ENCODE assay signal across 26 cellular contexts in the genomic region with DNA sequence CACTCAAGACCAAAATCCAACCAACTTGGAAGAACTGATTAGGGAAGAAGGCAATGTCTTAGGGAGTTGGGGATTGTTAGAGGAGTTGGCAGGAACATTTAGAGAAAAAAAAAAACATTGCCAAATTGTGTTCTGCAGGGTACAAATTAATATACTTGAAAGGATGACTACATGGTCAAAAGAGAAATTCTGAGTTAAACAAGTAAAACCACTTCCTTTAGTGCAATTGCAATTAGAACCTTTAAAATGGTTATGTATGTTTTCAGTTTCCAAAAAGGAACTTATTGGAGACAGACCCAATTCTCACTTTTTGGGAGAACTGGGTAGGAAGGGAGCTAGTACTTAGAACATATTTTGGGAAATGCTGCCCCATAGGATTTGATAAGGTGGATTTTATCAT.
"Had no signal": no experiment of that assay in that cellular context is flagged by ENCODE, and none has a peak within 500 bp of the region (broad histone marks: within the 10 kb centered on the region; RNA-seq: fewer than 3 reads in every experiment).

No MANE protein-coding gene starts in this region.

- FAIRE-seq: endometrium, TTC549 had no signal

- DNase-seq: activated CD4-positive, alpha-beta T cell treated with anti-CD3 and anti-CD28 coated beads, Interleukin-2, amount 50 U/mL, for 1 hour; activated CD4-positive, CD25-positive, alpha-beta regulatory T cell treated with anti-CD3 and anti-CD28 coated beads, Interleukin-2, amount 50 U/mL, for 72 hours; activated CD8-positive, alpha-beta T cell treated with anti-CD3 and anti-CD28 coated beads, Interleukin-2, amount 10 ng/mL, durations not matched to agents 7 days and 5 days; activated gamma-delta T cell; activated naive CD4-positive, alpha-beta T cell treated with anti-CD3 and anti-CD28 coated beads, Interleukin-2, amount 50 U/mL, for 16 hours; activated naive CD8-positive, alpha-beta T cell treated with anti-CD3 and anti-CD28 coated beads, Interleukin-2, amount 50 U/mL, for 24 hours; anterior cingulate cortex; body of pancreas; cortex of kidney; foreskin fibroblast; immature natural killer cell; left lung; naive thymus-derived CD4-positive, alpha-beta T cell; ovary; psoas muscle; spleen; stimulated activated CD4-positive, alpha-beta T cell treated with anti-CD3 and anti-CD28 coated beads, Interleukin-4, amount 100 ng/mL, for 1 hour; stimulated activated naive CD8-positive, alpha-beta T cell treated with anti-CD3 and anti-CD28 coated beads, Interleukin-15, Interleukin-2, amounts not matched to agents 100 U/mL and 50 U/mL, for 24 hours; WERI-Rb-1 had no signal

- H3K27ac Mint-ChIP-seq: activated CD8-positive, alpha-beta T cell treated with anti-CD3 and anti-CD28 coated beads, Interleukin-2, amount 10 ng/mL, durations not matched to agents 7 days and 5 days; activated naive CD8-positive, alpha-beta T cell treated with anti-CD3 and anti-CD28 coated beads, Interleukin-2, amount 50 U/mL, for 24 hours; activated T-helper 1 cell treated with anti-CD3 and anti-CD28 coated beads, Interleukin-12 subunit alpha, Interleukin-12 subunit beta, Interleukin-2, Interleukin-4 antibody, amounts not matched to agents 30 ng/mL and 10 ng/mL and 1 ng/mL, durations not matched to agents 14 hours and 24 hours and 36 hours; immature natural killer cell had no signal

- H3K4me3 Mint-ChIP-seq: activated CD8-positive, alpha-beta T cell treated with anti-CD3 and anti-CD28 coated beads, Interleukin-2, amount 10 ng/mL, durations not matched to agents 7 days and 5 days; activated naive CD8-positive, alpha-beta T cell treated with anti-CD3 and anti-CD28 coated beads, Interleukin-2, amount 50 U/mL, for 24 hours; activated T-helper 1 cell treated with anti-CD3 and anti-CD28 coated beads, Interleukin-12 subunit alpha, Interleukin-12 subunit beta, Interleukin-2, Interleukin-4 antibody, amounts not matched to agents 30 ng/mL and 10 ng/mL and 1 ng/mL, durations not matched to agents 14 hours and 24 hours and 36 hours; immature natural killer cell; naive thymus-derived CD4-positive, alpha-beta T cell had no signal

- H3K4me3 ChIP-seq: body of pancreas, cardiac muscle cell, hepatocyte, left lung, lung, ovary, psoas muscle, right atrium auricular region, spleen had no signal

- ATAC-seq: activated CD8-positive, alpha-beta T cell treated with anti-CD3 and anti-CD28 coated beads, Interleukin-2, amount 10 ng/mL, durations not matched to agents 7 days and 5 days; activated naive CD8-positive, alpha-beta T cell treated with anti-CD3 and anti-CD28 coated beads, Interleukin-2, amount 50 U/mL, for 24 hours; body of pancreas; left lung; naive thymus-derived CD4-positive, alpha-beta T cell; psoas muscle; stimulated activated naive CD8-positive, alpha-beta T cell treated with anti-CD3 and anti-CD28 coated beads, Interleukin-15, Interleukin-2, amounts not matched to agents 100 U/mL and 50 U/mL, for 24 hours had no signal

- H3K36me3 ChIP-seq: cardiac muscle cell, ovary, right atrium auricular region had no signal

- H3K4me1 ChIP-seq: body of pancreas, left lung, psoas muscle, right atrium auricular region had no signal

- H3K27me3 ChIP-seq: body of pancreas, cardiac muscle cell, hepatocyte, left lung, ovary, right atrium auricular region, spleen had no signal

- H3K27ac ChIP-seq: cardiac muscle cell, hepatocyte, left lung, ovary, psoas muscle, right atrium auricular region, spleen, WERI-Rb-1 had no signal

- H3K9me3 ChIP-seq: body of pancreas, left lung, ovary, psoas muscle, right atrium auricular region, spleen had no signal

- H3K9me3 Mint-ChIP-seq: activated naive CD8-positive, alpha-beta T cell treated with anti-CD3 and anti-CD28 coated beads, Interleukin-2, amount 50 U/mL, for 24 hours; activated T-helper 1 cell treated with anti-CD3 and anti-CD28 coated beads, Interleukin-12 subunit alpha, Interleukin-12 subunit beta, Interleukin-2, Interleukin-4 antibody, amounts not matched to agents 30 ng/mL and 10 ng/mL and 1 ng/mL, durations not matched to agents 14 hours and 24 hours and 36 hours; immature natural killer cell; naive thymus-derived CD4-positive, alpha-beta T cell had no signal

- H3K27me3 Mint-ChIP-seq: activated naive CD8-positive, alpha-beta T cell treated with anti-CD3 and anti-CD28 coated beads, Interleukin-2, amount 50 U/mL, for 24 hours; naive thymus-derived CD4-positive, alpha-beta T cell had no signal
